ENCODE assay signal across 18 cellular contexts in genomic region chr9:124122321-124122720, GRCh38.
"Had no signal": no experiment of that assay in that cellular context is flagged by ENCODE, and none has a peak within 500 bp of the region (broad histone marks: within the 10 kb centered on the region; RNA-seq: fewer than 3 reads in every experiment).

No MANE protein-coding gene starts in this region.

- H3K4me3 Mint-ChIP-seq: central memory CD8-positive, alpha-beta T cell; immature natural killer cell; neural crest cell had no signal

- H3K27ac Mint-ChIP-seq: immature natural killer cell had no signal

- H3K9me3 Mint-ChIP-seq: central memory CD8-positive, alpha-beta T cell; neural crest cell had no signal

- ATAC-seq: lower lobe of right lung, psoas muscle had no signal

- DNase-seq: activated CD4-positive, CD25-positive, alpha-beta regulatory T cell treated with anti-CD3 and anti-CD28 coated beads, Interleukin-2, amount 50 U/mL, for 72 hours; activated naive CD4-positive, alpha-beta T cell; activated T-cell treated with anti-CD3 and anti-CD28 coated beads for 4 hours; anterior cingulate cortex; brain microvascular endothelial cell; effector CD8-positive, alpha-beta T cell; esophagus squamous epithelium; foreskin melanocyte; immature natural killer cell; left cardiac atrium; lower lobe of right lung; psoas muscle; stimulated activated CD4-positive, alpha-beta T cell treated with anti-CD3 and anti-CD28 coated beads, Interleukin-1b, Interleukin-23, amount 100 ng/mL, for 48 hours; stomach; T1000; testis had no signal

- H3K36me3 Mint-ChIP-seq: immature natural killer cell had no signal
